In the genomic region with DNA sequence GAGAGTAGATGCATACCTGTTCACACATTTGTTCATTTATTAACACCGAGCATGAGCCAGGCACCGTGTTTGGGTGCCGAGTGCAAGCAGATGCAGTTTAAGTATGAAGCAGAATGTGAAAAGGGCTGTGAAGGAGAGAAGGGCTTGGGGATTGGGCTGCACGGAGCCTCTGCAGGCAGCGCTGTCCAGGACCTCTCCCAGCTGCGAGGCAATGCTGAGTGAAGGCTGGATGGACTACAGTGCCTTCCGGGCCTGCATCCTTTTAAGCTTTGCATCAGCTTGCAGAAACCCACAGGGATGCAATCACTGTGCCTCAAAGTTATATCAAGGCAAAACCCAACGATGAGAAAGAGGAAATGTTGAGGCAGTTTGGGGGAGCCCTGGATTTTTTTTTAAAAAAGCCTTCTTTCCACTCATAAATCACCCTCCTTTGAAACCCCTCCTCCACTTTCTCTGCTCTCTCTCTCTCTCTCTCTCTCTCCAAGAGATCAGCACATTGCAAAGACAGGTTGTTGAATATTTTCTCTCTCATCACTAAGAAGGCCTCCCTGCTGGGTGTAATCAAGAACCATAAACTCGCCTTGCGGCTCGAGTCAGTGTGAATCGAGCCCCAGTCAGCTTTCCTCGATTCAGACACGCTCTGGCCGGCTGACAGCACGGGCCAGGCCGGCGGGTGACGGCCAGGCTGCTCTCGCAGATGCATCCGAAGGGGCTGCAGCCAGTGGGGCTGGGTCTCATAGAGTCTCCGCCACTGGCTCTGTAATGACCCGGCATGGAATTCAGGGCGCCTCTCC, we compare ENCODE assay signal across 19 cellular contexts.
DNase-seq lines count a peak whose midpoint lies in the region; ATAC-seq and TF ChIP-seq lines count a peak whose summit lies in the region.
"Had no signal": no experiment of that assay in that cellular context is flagged by ENCODE, and none has a peak within 500 bp of the region (broad histone marks: within the 10 kb centered on the region; RNA-seq: fewer than 3 reads in every experiment).

No MANE protein-coding gene starts in this region.

- H3K36me3 Mint-ChIP-seq in brain: no peaks in the 10 kb centered on the region
- H3K36me3 Mint-ChIP-seq: CD8-positive, alpha-beta T cell had no signal

- no peak overlapping the region for H3K27ac ChIP-seq in stomach
- H3K27ac ChIP-seq: BLaER1 treated with 17β-estradiol and CSF1 and Interleukin-3, amounts not matched to agents 10 nM and 100 nM had no signal

- H3K36me3 ChIP-seq in H7 (replicated peaks; ENCODE audit: control insufficient read depth, insufficient read depth, low read length): no peaks in the 10 kb centered on the region
- no peaks in the 10 kb centered on the region for H3K36me3 ChIP-seq in stomach
- H3K36me3 ChIP-seq: BLaER1 treated with 17β-estradiol and CSF1 and Interleukin-3, amounts not matched to agents 10 nM and 100 nM had no signal

- TF ChIP-seq EP300 in stomach (IDR thresholded peaks at IDR 0.05): no peak

- peak overlapping the region; percentile 22 to 82 (median 67) for H3K27ac Mint-ChIP-seq in brain
- H3K27ac Mint-ChIP-seq: CD8-positive, alpha-beta T cell had no signal

- H3K4me3 Mint-ChIP-seq in brain: peak overlapping the region in 2 of 5 experiments; percentile 3 to 16
- H3K4me3 Mint-ChIP-seq: CD8-positive, alpha-beta T cell had no signal

- DNase-seq in H7 (peak; percentile 74), iPS-NIHi11 (ENCODE audit: low spot score) (peak; percentile 36), retina (peak; percentile 67), stomach (no peak)
- DNase-seq: Calu3; CD8-positive, alpha-beta T cell; EL; HCEC 1CT; NCI-H1105; NCI-H2081; NCI-H2171 treated with DMSO at 0.1 percent for 48 hours; NCI-H748 treated with DMSO at 0.1 percent for 48 hours; OCI-M1; Right ventricle myocardium superior had no signal

- TF ChIP-seq CTCF in brain (conservative IDR thresholded peaks at IDR 0.05) (no peak), stomach (IDR thresholded peaks at IDR 0.05) (no peak)

- H3K9me3 ChIP-seq in stomach: no peaks in the 10 kb centered on the region
- H3K9me3 ChIP-seq: BLaER1 treated with 17β-estradiol and CSF1 and Interleukin-3, amounts not matched to agents 10 nM and 100 nM had no signal

- peaks cover 0 to 4% (median 0%) of the 10 kb centered on the region in 5 experiments for H3K9me3 Mint-ChIP-seq in brain
- H3K9me3 Mint-ChIP-seq: CD8-positive, alpha-beta T cell had no signal

- H3K27me3 Mint-ChIP-seq in brain: peaks cover 17% of the 10 kb centered on the region

- H3K4me1 ChIP-seq in stomach: peaks cover 7 to 34% (median 21%) of the 10 kb centered on the region in 4 donors

- intact Hi-C loops in stomach (cut with DNase I; ENCODE audit: low total_unique reads): no loop called here

- no peak for TF ChIP-seq POLR2A in stomach (IDR thresholded peaks at IDR 0.05)

- H3K27me3 ChIP-seq in H7 (ENCODE audit: control insufficient read depth, insufficient read depth, low read length) (peaks cover 28% of the 10 kb centered on the region), stomach (peaks cover 5 to 99% (median 45%) of the 10 kb centered on the region in 3 donors)
- H3K27me3 ChIP-seq: BLaER1 treated with 17β-estradiol and CSF1 and Interleukin-3, amounts not matched to agents 10 nM and 100 nM had no signal

- H3K4me3 ChIP-seq in H7 (ENCODE audit: insufficient read depth, low read depth, low read length) (no peak overlapping the region), stomach (no peak overlapping the region)
- H3K4me3 ChIP-seq: BLaER1 treated with 17β-estradiol and CSF1 and Interleukin-3, amounts not matched to agents 10 nM and 100 nM; K562 had no signal

- peaks cover 72% of the 10 kb centered on the region for H3K4me1 Mint-ChIP-seq in brain

- no peak for ATAC-seq in GM18858 (IDR thresholded peaks at IDR 0.05; ENCODE audit: unreplicated experiment)
- no peak for ATAC-seq in HG03571 (IDR thresholded peaks at IDR 0.05; ENCODE audit: unreplicated experiment)
- ATAC-seq: CD8-positive, alpha-beta T cell; K562 had no signal

- 33 to 45% (median 38%) methylated on average over 22 to 24 of the region's 24 CpGs for WGBS in stomach, 5 donors
